Comparison of ENCODE assay signal across 12 cellular contexts in the genomic region with DNA sequence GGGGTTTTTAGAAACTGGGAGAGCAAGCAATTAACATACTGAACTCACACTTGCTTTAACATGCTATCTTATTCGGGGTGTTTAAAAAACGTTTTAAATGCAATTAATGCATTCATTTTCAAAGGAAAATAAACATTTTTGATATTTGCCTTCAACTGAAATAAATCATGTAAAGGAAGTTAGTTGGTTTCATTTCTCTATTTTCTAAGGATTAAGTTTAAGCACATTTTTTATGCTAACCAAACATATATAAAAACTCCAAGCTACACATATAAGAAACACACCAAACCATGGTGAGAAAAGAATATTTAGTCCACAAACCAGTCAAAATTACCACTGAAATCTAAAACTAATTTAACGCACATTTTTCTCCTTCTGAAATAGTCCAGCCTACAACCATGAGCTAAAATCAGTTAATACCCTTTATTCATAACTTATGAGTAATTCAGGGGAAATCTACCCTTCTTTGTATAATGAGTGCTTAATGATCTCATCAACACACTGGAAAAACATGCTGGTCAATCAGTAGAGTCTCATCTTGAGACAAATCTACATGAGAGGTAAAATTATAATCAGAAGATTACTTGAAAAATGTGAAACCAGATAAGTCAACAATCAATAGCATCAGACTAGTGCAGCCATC. TPM values are rescaled to one million over a fixed set of nuclear protein-coding genes. Genes with fewer than 3 reads are reported as not detected.
A peak's percentile ranks its signal among the peaks of the same experiment; 100 is the strongest.
DNase-seq lines count a peak whose midpoint lies in the region; ATAC-seq and TF ChIP-seq lines count a peak whose summit lies in the region.
"Had no signal": no experiment of that assay in that cellular context is flagged by ENCODE, and none has a peak within 500 bp of the region (broad histone marks: within the 10 kb centered on the region; RNA-seq: fewer than 3 reads in every experiment).

No MANE protein-coding gene starts in this region.

- peaks cover 72% of the 10 kb centered on the region for H3K4me1 Mint-ChIP-seq in chondrocyte (ENCODE audit: low read depth)

- WGBS in right lobe of liver (ENCODE audit: insufficient coverage, low coverage, low lambda C conversion rate, missing lambda C conversion rate), result 37% methylated on average over 3 of the region's 3 CpGs

- H3K27me3 ChIP-seq in BLaER1 (no peaks in the 10 kb centered on the region), right lobe of liver (no peaks in the 10 kb centered on the region)
- H3K27me3 ChIP-seq: SJSA1 had no signal

- peaks cover 2% of the 10 kb centered on the region for H3K36me3 Mint-ChIP-seq in chondrocyte (ENCODE audit: low read depth)

- no peak overlapping the region for H3K4me3 ChIP-seq in BLaER1
- no peak overlapping the region for H3K4me3 ChIP-seq in right lobe of liver
- H3K4me3 ChIP-seq: SJSA1 had no signal

- no peaks in the 10 kb centered on the region for H3K27me3 Mint-ChIP-seq in chondrocyte (ENCODE audit: low read depth)

- peak overlapping the region; percentile 75 for H3K27ac Mint-ChIP-seq in chondrocyte (ENCODE audit: unreplicated experiment)

- TF ChIP-seq POLR2A in right lobe of liver (IDR thresholded peaks at IDR 0.05), result no peak

- H3K4me3 Mint-ChIP-seq in chondrocyte (ENCODE audit: unreplicated experiment), result no peak overlapping the region

- H4K20me1 ChIP-seq in BLaER1, result peaks cover 96% of the 10 kb centered on the region

- intact Hi-C loops in right lobe of liver (cut with DNase I), result no loop called here

- TF ChIP-seq CTCF in chondrocyte (IDR thresholded peaks at IDR 0.05) (no peak), right lobe of liver (IDR thresholded peaks at IDR 0.05) (no peak)

- peaks cover 83% of the 10 kb centered on the region for H3K4me1 ChIP-seq in BLaER1
- peaks cover 0 to 13% (median 3%) of the 10 kb centered on the region in 4 donors for H3K4me1 ChIP-seq in right lobe of liver

- no peak for DNase-seq in chondrocyte (ENCODE audit: low spot score)
- DNase-seq in stimulated activated CD4-positive, alpha-beta T cell treated with anti-CD3 and anti-CD28 coated beads, Interleukin-15, amount 100 ng/mL, for 24 hours, result no peak
- no peak for DNase-seq in mesenteric fat pad (ENCODE audit: low spot score)
- no peak for DNase-seq in right lobe of liver
- DNase-seq in DMS 273 (lab: John Stamatoyannopoulos, UW; ENCODE audit: unreplicated experiment), result no peak
- DNase-seq: aorta, Calu3, KBM-7 had no signal

- H3K9ac ChIP-seq in BLaER1, result peak overlapping the region; percentile 27

- peak; percentile 62 for ATAC-seq in GM18909 (IDR thresholded peaks at IDR 0.05; ENCODE audit: poor library complexity, unreplicated experiment)
- peak; percentile 70 for ATAC-seq in HG03432 (IDR thresholded peaks at IDR 0.05; ENCODE audit: unreplicated experiment)
- no peak for ATAC-seq in right lobe of liver

- H3K4me2 ChIP-seq in BLaER1, result peak overlapping the region; percentile 67

- H3K36me3 ChIP-seq in BLaER1 (peaks cover 10% of the 10 kb centered on the region), right lobe of liver (no peaks in the 10 kb centered on the region)

- H3K9me3 ChIP-seq in BLaER1 (no peaks in the 10 kb centered on the region), right lobe of liver (no peaks in the 10 kb centered on the region)
- H3K9me3 ChIP-seq: SJSA1 had no signal

- H3K9me3 Mint-ChIP-seq in chondrocyte (ENCODE audit: low read depth), result no peaks in the 10 kb centered on the region

- H3K27ac ChIP-seq in BLaER1, result peak overlapping the region; percentile 61
- H3K27ac ChIP-seq in right lobe of liver, result no peak overlapping the region
- H3K27ac ChIP-seq: SJSA1 had no signal

RNA-seq across cellular contexts. Expression of gene FBXO11, which starts 8.1 kb away (rescaled TPM):
- total RNA-seq in chondrocyte (57.9 to 58.7 TPM (median 58.1 TPM) in 3 replicates), mesenteric fat pad (59.3 TPM), right lobe of liver (10 to 100 TPM; 15.2 to 28.7 (median 24.0) TPM)

Comparison
In these comparisons a context has a peak if more than half of its experiments do, and no peak if none do; other contexts are left out.
1. ATAC-seq: peak in GM18909 (single experiment) and HG03432 (single experiment); none in right lobe of liver (0 of 4).